Comparison of ENCODE assay signal across 26 cellular contexts in genomic region chr1:111323231-111323630, GRCh38. TPM values are rescaled to one million over a fixed set of nuclear protein-coding genes. Genes with fewer than 3 reads are reported as not detected.
"Had no signal": no experiment of that assay in that cellular context is flagged by ENCODE, and none has a peak within 500 bp of the region (broad histone marks: within the 10 kb centered on the region; RNA-seq: fewer than 3 reads in every experiment).

No MANE protein-coding gene starts in this region.

- H3K27me3 ChIP-seq: brain microvascular endothelial cell had no signal

- H3K9ac ChIP-seq: KMS-11 had no signal

- H3K36me3 ChIP-seq: brain microvascular endothelial cell had no signal

- H3K4me2 ChIP-seq: KMS-11, PC-9 had no signal

- ATAC-seq: activated CD4-positive, alpha-beta T cell treated with anti-CD3 and anti-CD28 coated beads for 36 hours; activated T-helper 17 cell treated with anti-CD3 and anti-CD28 coated beads, Interleukin-2, amount 50 U/mL, for 72 hours; Right ventricle myocardium inferior; T-cell had no signal

- H3K27ac ChIP-seq: brain microvascular endothelial cell, KMS-11, PC-9, SK-N-MC, VCaP had no signal

- H3K4me3 ChIP-seq: PC-9, SK-N-MC had no signal

- DNase-seq: activated CD4-positive, alpha-beta memory T cell treated with anti-CD3 and anti-CD28 coated beads, Interleukin-2, amount 10 ng/mL, durations not matched to agents 7 days and 5 days; activated CD4-positive, alpha-beta T cell treated with anti-CD3 and anti-CD28 coated beads for 36 hours; activated CD4-positive, alpha-beta T cell treated with anti-CD3 and anti-CD28 coated beads, Interleukin-2, amount 50 U/mL, for 1 hour; activated CD4-positive, CD25-positive, alpha-beta regulatory T cell; activated gamma-delta T cell; activated naive CD4-positive, alpha-beta T cell treated with anti-CD3 and anti-CD28 coated beads for 36 hours; activated T-cell treated with anti-CD3 and anti-CD28 coated beads for 4 hours; activated T-cell treated with anti-CD3 and anti-CD28 coated beads, Interleukin-2, amount 50 U/mL, for 48 hours; brain microvascular endothelial cell; caudate nucleus; NCI-H1105 treated with DMSO at 0.1 percent for 48 hours; NCI-H1436 treated with DMSO at 0.1 percent for 48 hours; NCI-H187; NCI-H2081; NCI-H446; NCI-H524; T-cell; T-helper 2 cell; T1000 had no signal

RNA-seq across cellular contexts. Expression of gene CHIA, which starts 32.6 kb away (rescaled TPM):
- total RNA-seq: activated CD4-positive, alpha-beta memory T cell treated with anti-CD3 and anti-CD28 coated beads, Interleukin-2, amount 10 ng/mL, durations not matched to agents 7 days and 5 days; activated CD4-positive, alpha-beta T cell treated with anti-CD3 and anti-CD28 coated beads for 36 hours; activated CD8-positive, alpha-beta memory T cell treated with anti-CD3 and anti-CD28 coated beads for 36 hours; activated naive CD4-positive, alpha-beta T cell treated with anti-CD3 and anti-CD28 coated beads for 36 hours; activated T-helper 17 cell treated with anti-CD3 and anti-CD28 coated beads, Interleukin-2, amount 50 U/mL, for 72 hours; PC-9; Right ventricle myocardium inferior; T-cell had no signal
